Comparison of ENCODE assay signal across 8 cellular contexts in genomic region chr1:220690140-220691038, GRCh38. TPM values are rescaled to one million over a fixed set of nuclear protein-coding genes. Genes with fewer than 3 reads are reported as not detected.
DNase-seq lines count a peak whose midpoint lies in the region; ATAC-seq and TF ChIP-seq lines count a peak whose summit lies in the region.

Gene C1orf115, plus strand, starts transcription at chr1:220690363. Its CDS starts 40 bp downstream, at chr1:220690403.

- peak within 1 kb of the TSS; percentile 84 for H4K8ac ChIP-seq in trophoblast cell (ENCODE audit: low read depth, low read length)

- H3K27ac ChIP-seq in trophoblast cell (ENCODE audit: low read depth, low read length) = peak within 1 kb of the TSS; percentile 18
- H3K27ac ChIP-seq in tibial artery = peak within 1 kb of the TSS; percentile 36 to 41

- no peaks in the 10 kb centered on the region for H3K36me3 Mint-ChIP-seq in activated naive CD4-positive, alpha-beta T cell treated with anti-CD3 and anti-CD28 coated beads, Interleukin-2, amount 50 U/mL, for 24 hours

- H3K9me3 ChIP-seq in trophoblast cell (ENCODE audit: insufficient read depth, low read depth, low read length) (peaks cover 4% of the 10 kb centered on the region), tibial artery (no peaks in the 10 kb centered on the region)

- whole genome bisulfite sequencing in trophoblast cell (ENCODE audit: extremely low coverage, insufficient coverage, insufficient read length) = no CpG with 5 or more reads among the region's 93 CpGs

- H3K27ac Mint-ChIP-seq in activated naive CD4-positive, alpha-beta T cell treated with anti-CD3 and anti-CD28 coated beads, Interleukin-2, amount 50 U/mL, for 24 hours = no peak within 1 kb of the TSS

- peak within 1 kb of the TSS; percentile 78 for H4K12ac ChIP-seq in trophoblast cell (ENCODE audit: low read depth, low read length)

- intact Hi-C loops in Right ventricle myocardium inferior (cut with DNase I) (loop anchor here (1.0 kb wide), 1 partner anchor 43 kb away; no protein-coding TSS in a partner anchor), tibial artery (cut with DNase I; ENCODE audit: low total_unique reads) (loop anchor here (5.0 kb wide), 1 partner anchor 42 kb away; no protein-coding TSS in a partner anchor)

- H3K27me3 Mint-ChIP-seq in activated naive CD4-positive, alpha-beta T cell treated with anti-CD3 and anti-CD28 coated beads, Interleukin-2, amount 50 U/mL, for 24 hours = peaks cover 4% of the 10 kb centered on the region

- peak within 1 kb of the TSS; percentile 71 for H3K4ac ChIP-seq in trophoblast cell (ENCODE audit: low read depth, low read length)

- H3K79me1 ChIP-seq in trophoblast cell (ENCODE audit: low read length) = peaks cover 9% of the 10 kb centered on the region

- ATAC-seq in GM21528 (IDR thresholded peaks at IDR 0.05; ENCODE audit: low FRiP score, unreplicated experiment) = peak; percentile 99
- ATAC-seq in Right ventricle myocardium inferior = peak; percentile 97

- H2AFZ ChIP-seq in trophoblast cell (ENCODE audit: insufficient read depth, low read length, poor library complexity) = peak within 1 kb of the TSS; percentile 93

- H3K4me1 Mint-ChIP-seq in activated naive CD4-positive, alpha-beta T cell treated with anti-CD3 and anti-CD28 coated beads, Interleukin-2, amount 50 U/mL, for 24 hours = peaks cover 5% of the 10 kb centered on the region

- H3K36me3 ChIP-seq in trophoblast cell (ENCODE audit: control insufficient read depth in 1 of 2, insufficient read depth in 2 of 2, low read length in 2 of 2) (no peaks in the 10 kb centered on the region), tibial artery (no peaks in the 10 kb centered on the region)

- peaks cover 6 to 10% of the 10 kb centered on the region in 2 experiments for H3K4me1 ChIP-seq in trophoblast cell (ENCODE audit: control insufficient read depth in 1 of 2, insufficient read depth in 2 of 2, low read length in 2 of 2)
- peaks cover 0 to 15% (median 5%) of the 10 kb centered on the region in 4 donors for H3K4me1 ChIP-seq in tibial artery

- H2AK5ac ChIP-seq in trophoblast cell (ENCODE audit: low read length) = no peak within 1 kb of the TSS

- H2BK12ac ChIP-seq in trophoblast cell (ENCODE audit: low read length) = no peak within 1 kb of the TSS

- peak within 1 kb of the TSS; percentile 79 for H3K4me3 Mint-ChIP-seq in activated naive CD4-positive, alpha-beta T cell treated with anti-CD3 and anti-CD28 coated beads, Interleukin-2, amount 50 U/mL, for 24 hours

- peak within 1 kb of the TSS; percentile 92 for H3K14ac ChIP-seq in trophoblast cell (ENCODE audit: low read length)

- H3K4me3 ChIP-seq in trophoblast cell (ENCODE audit: low read depth, low read length) (peak within 1 kb of the TSS; percentile 93), tibial artery (peak within 1 kb of the TSS; percentile 66 to 70)

- H3K18ac ChIP-seq in trophoblast cell (ENCODE audit: low read length) = peak within 1 kb of the TSS; percentile 79

- peak within 1 kb of the TSS; percentile 61 for H4K91ac ChIP-seq in trophoblast cell (ENCODE audit: low read depth, low read length)

- H2BK120ac ChIP-seq in trophoblast cell (ENCODE audit: insufficient read depth, low read length, poor library complexity) = peak within 1 kb of the TSS; percentile 50

- peak within 1 kb of the TSS; percentile 18 for H2BK5ac ChIP-seq in trophoblast cell (ENCODE audit: low read depth, low read length, poor library complexity)

- DNase-seq in DMS153 treated with DMSO at 0.1 percent for 48 hours (lab: John Stamatoyannopoulos, UW; ENCODE audit: unreplicated experiment) (peak; percentile 82), HuH-7.5 (ENCODE audit: low spot score) (peak; percentile 89), SHP77 (lab: John Stamatoyannopoulos, UW) (peak; percentile 62 to 69), Right ventricle myocardium inferior (ENCODE audit: missing footprints) (peak; percentile 85), trophoblast cell (peak; percentile 86 to 94), tibial artery (peak; percentile 66 to 80)

- peak; percentile 91 to 99 for TF ChIP-seq CTCF in tibial artery (IDR thresholded peaks at IDR 0.05)

- H3K9me3 Mint-ChIP-seq in activated naive CD4-positive, alpha-beta T cell treated with anti-CD3 and anti-CD28 coated beads, Interleukin-2, amount 50 U/mL, for 24 hours = no peaks in the 10 kb centered on the region

- H3K27me3 ChIP-seq in trophoblast cell (ENCODE audit: insufficient read depth, low read length) (no peaks in the 10 kb centered on the region), tibial artery (no peaks in the 10 kb centered on the region)

- H3K4me2 ChIP-seq in trophoblast cell (ENCODE audit: low read length) = peak within 1 kb of the TSS; percentile 87

- H3K9ac ChIP-seq in trophoblast cell (ENCODE audit: low read length) = peak within 1 kb of the TSS; percentile 31

- peaks cover 8% of the 10 kb centered on the region for H3K79me2 ChIP-seq in trophoblast cell (ENCODE audit: control insufficient read depth, insufficient read depth, low read length, poor library complexity)

- H3K23ac ChIP-seq in trophoblast cell (ENCODE audit: low read length) = no peak within 1 kb of the TSS

RNA-seq across cellular contexts. Expression of gene C1orf115, which starts in this region (rescaled TPM):
- 22.4 TPM for total RNA-seq in Right ventricle myocardium inferior
- polyA plus RNA-seq in trophoblast cell (2013) = 37.0 and 40.6 TPM in 2 replicates

Comparison
In these comparisons a context has a peak if more than half of its experiments do, and no peak if none do; other contexts are left out.
1. Peak in every context shown above with its lines: DNase-seq, ATAC-seq, H3K4me3 ChIP-seq and H3K27ac ChIP-seq.